1 cellular context compared by ENCODE assay signal in the genomic region with DNA sequence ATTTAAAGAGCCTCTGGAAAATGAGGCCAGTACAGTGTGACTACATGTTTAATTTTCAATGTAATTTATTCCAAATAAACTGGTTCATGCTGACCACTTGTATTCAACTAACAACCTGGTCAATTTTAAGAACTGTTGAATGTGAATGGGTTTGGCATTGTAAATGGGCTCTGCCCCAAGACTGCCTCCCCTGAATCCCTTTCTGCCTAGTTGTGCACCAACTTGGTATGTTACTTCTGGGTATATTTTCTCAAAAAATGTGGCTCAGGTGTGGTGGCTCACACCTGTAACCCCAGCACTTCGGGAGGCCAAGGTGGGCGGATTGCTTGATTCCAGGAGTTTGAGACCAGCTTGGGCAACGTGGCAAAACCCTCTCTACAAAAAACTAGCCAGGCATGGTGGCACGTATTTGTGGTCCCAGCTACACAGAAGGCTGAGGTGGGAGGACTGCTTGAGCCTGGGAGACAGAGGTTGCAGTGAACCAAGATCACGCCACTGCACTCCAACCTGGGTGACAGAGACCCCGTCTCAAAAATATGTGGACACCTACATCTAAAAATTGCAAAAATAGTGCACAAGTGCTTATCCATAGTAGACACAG.
TF ChIP-seq lines count a peak whose summit lies in the region.

No MANE protein-coding gene starts in this region.

TF ChIP-seq in liver, 16 proteins besides CTCF, POLR2A, EP300 and RAD21 (continued from another document):
- TF ChIP-seq, protein P1, sequence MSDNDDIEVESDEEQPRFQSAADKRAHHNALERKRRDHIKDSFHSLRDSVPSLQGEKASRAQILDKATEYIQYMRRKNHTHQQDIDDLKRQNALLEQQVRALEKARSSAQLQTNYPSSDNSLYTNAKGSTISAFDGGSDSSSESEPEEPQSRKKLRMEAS (IDR thresholded peaks at IDR 0.05), result no peak
- TF ChIP-seq, protein P2, sequence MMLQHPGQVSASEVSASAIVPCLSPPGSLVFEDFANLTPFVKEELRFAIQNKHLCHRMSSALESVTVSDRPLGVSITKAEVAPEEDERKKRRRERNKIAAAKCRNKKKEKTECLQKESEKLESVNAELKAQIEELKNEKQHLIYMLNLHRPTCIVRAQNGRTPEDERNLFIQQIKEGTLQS (IDR thresholded peaks at IDR 0.05), result no peak
